Comparison of ENCODE assay signal across 7 cellular contexts in the genomic region with DNA sequence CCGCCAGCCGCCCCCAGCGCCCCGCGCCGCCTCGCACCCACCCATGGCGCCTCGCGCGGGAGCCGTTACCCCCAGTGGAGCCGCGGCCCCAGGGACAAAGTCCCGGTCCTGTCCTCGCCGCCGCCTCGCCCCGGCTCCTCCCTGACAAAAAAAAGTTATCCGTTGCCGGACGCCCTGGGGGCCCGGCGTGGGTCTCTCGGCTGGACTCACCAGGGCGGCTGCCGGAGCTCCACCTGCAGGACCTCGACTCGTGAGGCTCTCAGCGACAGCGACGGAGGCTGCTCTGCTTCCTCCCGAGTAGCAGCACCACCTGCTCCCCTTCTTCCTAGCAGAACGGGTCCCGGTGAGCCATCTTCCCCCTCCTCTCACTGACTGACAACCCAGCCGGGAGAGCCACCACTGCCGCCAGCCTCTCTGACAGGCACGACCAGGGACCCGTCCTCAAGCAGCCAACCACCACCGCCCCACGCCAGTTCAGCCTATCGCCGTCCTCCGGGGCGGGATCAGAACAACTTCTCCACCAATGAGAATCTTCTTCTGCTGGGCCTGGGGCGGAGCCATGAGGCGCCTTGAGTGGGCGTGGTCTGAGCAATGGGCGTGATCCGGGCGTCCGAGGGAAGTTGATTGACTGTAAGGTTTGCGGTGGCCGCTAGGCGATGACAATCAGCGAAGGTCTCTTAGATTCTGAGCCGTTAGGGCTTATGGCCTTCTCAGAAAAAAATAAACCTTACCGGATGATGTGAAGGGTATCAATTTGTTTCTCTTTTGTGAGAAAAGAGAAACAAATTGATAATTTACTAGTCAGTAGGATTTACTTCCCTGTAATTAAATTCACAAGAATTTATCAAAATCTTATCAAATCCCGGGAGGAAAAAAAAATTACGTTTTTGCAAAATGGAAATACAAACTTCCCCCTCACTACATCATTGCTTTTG.
DNase-seq lines count a peak whose midpoint lies in the region; ATAC-seq and TF ChIP-seq lines count a peak whose summit lies in the region.

A gene (minus strand): TSS at position 416 of the 935 bp plus-strand sequence. CDS start 23,019 bp downstream, outside the sequence.

- DNase-seq in NCI-H2029 treated with DMSO at 0.1 percent for 48 hours (lab: John Stamatoyannopoulos, UW) (peak; percentile 96), T1000 (lab: John Stamatoyannopoulos, UW) (peak; percentile 99), astrocyte of the hippocampus (ENCODE audit: low read depth, low spot score) (peak; percentile 100), hippocampal formation (lab: John Stamatoyannopoulos, UW) (peak; percentile 99), retinal pigment epithelial cell (ENCODE audit: low read depth) (peak; percentile 94)

- ATAC-seq in GM18508 (IDR thresholded peaks at IDR 0.05; ENCODE audit: insufficient read depth, unreplicated experiment) (peak; percentile 89), HG03025 (IDR thresholded peaks at IDR 0.05; ENCODE audit: low FRiP score, unreplicated experiment) (peak; percentile 95)

- peak; percentile 50 for TF ChIP-seq CTCF in retinal pigment epithelial cell (conservative IDR thresholded peaks at IDR 0.05; ENCODE audit: low read depth, low read length)

- peak within 1 kb of the TSS; percentile 82 for H3K4me3 ChIP-seq in retinal pigment epithelial cell (ENCODE audit: low read length)

Comparison
In these comparisons a context has a peak if more than half of its experiments do, and no peak if none do; other contexts are left out.
1. Peak in every context shown above with its lines: DNase-seq, ATAC-seq and H3K4me3 ChIP-seq.